Comparison of ENCODE assay signal across 22 cellular contexts in genomic region chr18:30982285-30982992, GRCh38.
"Had no signal": no experiment of that assay in that cellular context is flagged by ENCODE, and none has a peak within 500 bp of the region (broad histone marks: within the 10 kb centered on the region; RNA-seq: fewer than 3 reads in every experiment).

No MANE protein-coding gene starts in this region.

- H3K27ac ChIP-seq: HL-60, KMS-11, RWPE1 had no signal

- H3K27me3 Mint-ChIP-seq: IgD-negative memory B cell had no signal

- H3K9ac ChIP-seq: KMS-11 had no signal

- FAIRE-seq: HTR-8/SVneo, K562 had no signal

- DNase-seq: Kasumi-1, NCI-H1092, NCI-H1105 treated with DMSO at 0.1 percent for 48 hours, NCI-H1417 treated with DMSO at 0.1 percent for 48 hours, NCI-H146, NCI-H1694 treated with DMSO at 0.1 percent for 48 hours, NCI-H1930, NCI-H2081, NCI-H2107, NCI-H2227 treated with DMSO at 0.1 percent for 48 hours, NCI-H524, NCI-H526 treated with DMSO at 0.1 percent for 48 hours, NCI-H774, SHP77, T-helper 1 cell had no signal

- ATAC-seq: K562, SK-N-SH treated with all-trans-retinoic acid at 6 μM for 48 hours had no signal

- H3K4me3 Mint-ChIP-seq: IgD-negative memory B cell had no signal

- H3K4me3 ChIP-seq: K562 had no signal

- H3K36me3 Mint-ChIP-seq: IgD-negative memory B cell had no signal

- H3K27ac Mint-ChIP-seq: IgD-negative memory B cell had no signal

- H3K4me1 Mint-ChIP-seq: IgD-negative memory B cell had no signal

- H3K4me2 ChIP-seq: KMS-11 had no signal
